Comparison of ENCODE assay signal across 8 cellular contexts in the genomic region with DNA sequence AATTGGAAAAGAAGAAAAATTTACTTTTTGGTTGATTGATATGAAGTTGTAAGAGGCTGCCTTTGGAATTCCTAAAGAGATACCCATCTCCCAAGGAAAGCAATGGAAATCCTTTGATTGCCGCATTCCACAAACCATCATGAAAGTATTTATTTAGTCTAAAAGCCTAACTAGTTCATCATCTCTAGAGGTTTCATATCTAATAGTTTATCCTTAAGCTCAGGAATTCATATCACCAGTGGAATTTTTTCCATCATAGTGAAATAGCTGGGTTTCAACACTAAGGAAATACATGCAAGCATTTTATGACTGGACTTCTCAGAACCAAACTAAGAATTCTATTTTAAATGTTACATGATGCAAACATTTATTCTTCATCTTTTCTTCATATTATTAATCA.
"Had no signal": no experiment of that assay in that cellular context is flagged by ENCODE, and none has a peak within 500 bp of the region (broad histone marks: within the 10 kb centered on the region; RNA-seq: fewer than 3 reads in every experiment).

No MANE protein-coding gene starts in this region.

- H3K27ac ChIP-seq: GM23248 had no signal

- FAIRE-seq: HTR-8/SVneo had no signal

- H3K4me3 Mint-ChIP-seq: HFFc6 had no signal

- H3K4me1 ChIP-seq: HAP-1 had no signal

- H3K36me3 ChIP-seq: HAP-1 had no signal

- H3K27ac Mint-ChIP-seq: HFFc6 had no signal

- H3K9me3 ChIP-seq: HAP-1 had no signal

- H3K9ac ChIP-seq: GM23248 had no signal

- H3K4me3 ChIP-seq: GM23248, HAP-1 had no signal

- H2AFZ ChIP-seq: GM23248 had no signal

- H3K9me3 Mint-ChIP-seq: HFFc6 had no signal

- DNase-seq: GM23248, GOT3, H7, HFFc6, IMR-90 had no signal

- ATAC-seq: HCT116 had no signal
